In the genomic region with DNA sequence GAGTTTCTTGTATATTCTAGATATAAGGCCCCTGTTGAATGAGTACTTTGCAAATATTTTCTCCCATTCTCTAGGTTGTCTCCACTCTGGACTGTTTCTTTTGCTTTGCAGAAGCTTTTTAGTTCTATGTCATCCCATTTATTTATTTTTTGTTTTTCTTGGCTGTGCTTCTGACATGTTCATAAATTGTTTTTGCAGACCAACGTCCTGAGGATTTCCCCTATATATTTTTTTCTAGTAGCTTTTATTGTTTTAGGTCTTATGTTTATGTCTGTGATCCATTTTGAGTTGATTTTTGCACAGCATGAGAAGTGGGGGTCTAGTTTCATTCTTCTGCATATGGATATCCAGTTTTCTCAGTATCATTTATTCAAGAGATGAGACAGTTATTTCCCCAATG, we compare ENCODE assay signal across 29 cellular contexts.
"Had no signal": no experiment of that assay in that cellular context is flagged by ENCODE, and none has a peak within 500 bp of the region (broad histone marks: within the 10 kb centered on the region; RNA-seq: fewer than 3 reads in every experiment).

No MANE protein-coding gene starts in this region.

- H3K27me3 ChIP-seq: adrenal gland, colonic mucosa, foreskin keratinocyte, gastrocnemius medialis, heart right ventricle had no signal

- H3K4me3 ChIP-seq: adrenal gland, colonic mucosa, gastrocnemius medialis, heart right ventricle had no signal

- H3K36me3 ChIP-seq: adrenal gland, colonic mucosa, gastrocnemius medialis, heart right ventricle, WERI-Rb-1 had no signal

- DNase-seq: activated B cell treated with CpG ODN at 0.5 μM for 24 hours; activated CD4-positive, alpha-beta T cell treated with anti-CD3 and anti-CD28 coated beads for 48 hours; activated CD4-positive, alpha-beta T cell treated with anti-CD3 and anti-CD28 coated beads, Interleukin-2, amount 50 U/mL, for 1 hour; activated CD4-positive, alpha-beta T cell treated with anti-CD3 and anti-CD28 coated beads, Interleukin-2, amount 50 U/mL, for 48 hours; activated CD8-positive, alpha-beta memory T cell treated with anti-CD3 and anti-CD28 coated beads for 24 hours; activated CD8-positive, alpha-beta T cell treated with anti-CD3 and anti-CD28 coated beads for 36 hours; activated effector memory CD4-positive, alpha-beta T cell treated with anti-CD3 and anti-CD28 coated beads, Interleukin-2, amount 50 U/mL, for 16 hours; activated naive CD4-positive, alpha-beta T cell treated with anti-CD3 and anti-CD28 coated beads for 36 hours; activated naive CD8-positive, alpha-beta T cell treated with anti-CD3 and anti-CD28 coated beads for 36 hours; activated naive CD8-positive, alpha-beta T cell treated with anti-CD3 and anti-CD28 coated beads, Interleukin-2, amount 50 U/mL, for 24 hours; activated T-cell treated with anti-CD3 and anti-CD28 coated beads, Interleukin-2, amount 50 U/mL, for 4 hours; adrenal gland; amygdala; aorta; caudate nucleus; cerebellar nuclear complex; colonic mucosa; effector CD8-positive, alpha-beta T cell; foreskin keratinocyte; gastrocnemius medialis; heart right ventricle; T-helper 1 cell; T-helper 17 cell; T1000; WERI-Rb-1 had no signal

- H3K4me1 ChIP-seq: adrenal gland, colonic mucosa, foreskin keratinocyte, gastrocnemius medialis had no signal

- H3K9me3 ChIP-seq: adrenal gland, colonic mucosa, gastrocnemius medialis had no signal

- FAIRE-seq: bronchial epithelial cell, endometrium had no signal

- ATAC-seq: activated CD4-positive, CD25-positive, alpha-beta regulatory T cell treated with anti-CD3 and anti-CD28 coated beads, Interleukin-2, amount 50 U/mL, for 24 hours; activated CD8-positive, alpha-beta T cell treated with anti-CD3 and anti-CD28 coated beads for 36 hours; activated naive CD8-positive, alpha-beta T cell treated with anti-CD3 and anti-CD28 coated beads, Interleukin-2, amount 50 U/mL, for 24 hours; activated T-cell treated with anti-CD3 and anti-CD28 coated beads, Interleukin-2, amount 50 U/mL, for 4 hours; esophagus mucosa; foreskin keratinocyte; gastrocnemius medialis; T-helper 17 cell had no signal

- H3K27ac ChIP-seq: adrenal gland, colonic mucosa, foreskin keratinocyte, gastrocnemius medialis, heart right ventricle, WERI-Rb-1 had no signal
